Comparison of ENCODE assay signal across 1 cellular context in the genomic region with DNA sequence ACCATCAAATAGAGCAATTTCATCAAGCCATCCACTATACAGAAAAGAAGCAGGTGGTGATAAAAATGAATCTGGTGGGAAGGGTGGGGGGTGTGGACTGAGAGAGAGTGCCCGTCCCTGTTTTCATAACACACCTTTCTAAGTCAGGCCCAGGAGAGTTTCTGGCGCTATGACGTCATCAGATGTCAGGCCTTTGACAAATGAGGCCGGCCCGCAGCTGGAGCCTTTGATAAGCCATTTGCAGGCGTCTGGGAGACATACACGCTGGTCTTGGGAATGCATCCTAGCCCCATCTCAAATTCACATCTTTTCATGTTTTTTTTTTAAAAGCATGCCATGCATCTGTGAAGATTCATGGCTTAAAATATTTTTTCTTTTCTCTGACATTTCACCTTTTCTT.
A peak's percentile ranks its signal among the peaks of the same experiment; 100 is the strongest.
TF ChIP-seq lines count a peak whose summit lies in the region.

No MANE protein-coding gene starts in this region.

TF ChIP-seq in K562, 482 proteins besides CTCF, POLR2A, EP300 and RAD21 (continued from another document and continues in another):
- TF ChIP-seq, protein P1, sequence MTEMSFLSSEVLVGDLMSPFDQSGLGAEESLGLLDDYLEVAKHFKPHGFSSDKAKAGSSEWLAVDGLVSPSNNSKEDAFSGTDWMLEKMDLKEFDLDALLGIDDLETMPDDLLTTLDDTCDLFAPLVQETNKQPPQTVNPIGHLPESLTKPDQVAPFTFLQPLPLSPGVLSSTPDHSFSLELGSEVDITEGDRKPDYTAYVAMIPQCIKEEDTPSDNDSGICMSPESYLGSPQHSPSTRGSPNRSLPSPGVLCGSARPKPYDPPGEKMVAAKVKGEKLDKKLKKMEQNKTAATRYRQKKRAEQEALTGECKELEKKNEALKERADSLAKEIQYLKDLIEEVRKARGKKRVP (CRISPR knock-in tag; IDR thresholded peaks at IDR 0.05), result no peak
- TF ChIP-seq CREBBP (IDR thresholded peaks at IDR 0.05; ENCODE audit: low read depth, low read length) (no peak), RBM17 (IDR thresholded peaks at IDR 0.05; ENCODE audit: borderline replicate concordance, low read depth, low read length) (no peak), KAT7 (CRISPR knock-in tag; IDR thresholded peaks at IDR 0.05; ENCODE audit: borderline replicate concordance) (no peak), ZNF347 (CRISPR knock-in tag; IDR thresholded peaks at IDR 0.05; ENCODE audit: low read depth) (no peak), HNRNPK (IDR thresholded peaks at IDR 0.05; ENCODE audit: low read depth, low read length, poor library complexity, severe bottlenecking) (no peak), ZNF253 (CRISPR knock-in tag; conservative IDR thresholded peaks at IDR 0.05) (no peak), OTX1 (CRISPR knock-in tag; IDR thresholded peaks at IDR 0.05) (no peak), RBM25 (IDR thresholded peaks at IDR 0.05; ENCODE audit: low read depth, low read length, severe bottlenecking) (no peak), CREB1 (IDR thresholded peaks at IDR 0.05) (peak; percentile 88), CREB1 (CRISPR knock-in tag; IDR thresholded peaks at IDR 0.05) (peak; percentile 86), ETV1 (tag; conservative IDR thresholded peaks at IDR 0.05; ENCODE audit: low read depth) (no peak), TCFL5 (CRISPR knock-in tag; conservative IDR thresholded peaks at IDR 0.05) (no peak), LARP7 (IDR thresholded peaks at IDR 0.05) (no peak), KLF16 (IDR thresholded peaks at IDR 0.05) (peak; percentile 80), ZC3H4 (CRISPR knock-in tag; IDR thresholded peaks at IDR 0.05; ENCODE audit: borderline replicate concordance) (no peak), HDAC8 (tag; IDR thresholded peaks at IDR 0.05) (no peak), TBL1XR1 (IDR thresholded peaks at IDR 0.05; ENCODE audit: low read length in 2 of 2) (peak in 1 of 2 experiments; percentile 74; a peak in 1 of 4 replicates), ZNF507 (tag; conservative IDR thresholded peaks at IDR 0.05) (no peak), RCOR1 (IDR thresholded peaks at IDR 0.05; ENCODE audit: borderline replicate concordance in 1 of 2, low read depth in 2 of 2, low read length in 2 of 2) (peak in 1 of 2 experiments; percentile 28; a peak in 1 of 4 replicates), SMC3 (conservative IDR thresholded peaks at IDR 0.05; ENCODE audit: insufficient read depth, low read depth, low read length) (no peak), TEAD4 (IDR thresholded peaks at IDR 0.05; ENCODE audit: low read length) (peak; percentile 94), TEAD4 (CRISPR knock-in tag; IDR thresholded peaks at IDR 0.05; ENCODE audit: borderline replicate concordance) (no peak), KLF13 (tag; IDR thresholded peaks at IDR 0.05; ENCODE audit: borderline replicate concordance, low read depth) (no peak), KLF1 (tag; IDR thresholded peaks at IDR 0.05) (no peak), MEF2D (tag; conservative IDR thresholded peaks at IDR 0.05; ENCODE audit: low read depth) (no peak), JUNB (CRISPR knock-in tag; conservative IDR thresholded peaks at IDR 0.05) (peak; percentile 84; the same call in 1 of the 2 replicates), C11orf30 (IDR thresholded peaks at IDR 0.05; ENCODE audit: low read depth) (no peak), MAFF (IDR thresholded peaks at IDR 0.05; ENCODE audit: low read length) (no peak), HNRNPL (IDR thresholded peaks at IDR 0.05; ENCODE audit: low read depth, low read length) (no peak), ETS2 (tag; IDR thresholded peaks at IDR 0.05; ENCODE audit: borderline replicate concordance, poor library complexity, severe bottlenecking) (no peak), SPI1 (IDR thresholded peaks at IDR 0.05; ENCODE audit: borderline replicate concordance, low read depth, low read length) (no peak)
- TF ChIP-seq, protein P2, sequence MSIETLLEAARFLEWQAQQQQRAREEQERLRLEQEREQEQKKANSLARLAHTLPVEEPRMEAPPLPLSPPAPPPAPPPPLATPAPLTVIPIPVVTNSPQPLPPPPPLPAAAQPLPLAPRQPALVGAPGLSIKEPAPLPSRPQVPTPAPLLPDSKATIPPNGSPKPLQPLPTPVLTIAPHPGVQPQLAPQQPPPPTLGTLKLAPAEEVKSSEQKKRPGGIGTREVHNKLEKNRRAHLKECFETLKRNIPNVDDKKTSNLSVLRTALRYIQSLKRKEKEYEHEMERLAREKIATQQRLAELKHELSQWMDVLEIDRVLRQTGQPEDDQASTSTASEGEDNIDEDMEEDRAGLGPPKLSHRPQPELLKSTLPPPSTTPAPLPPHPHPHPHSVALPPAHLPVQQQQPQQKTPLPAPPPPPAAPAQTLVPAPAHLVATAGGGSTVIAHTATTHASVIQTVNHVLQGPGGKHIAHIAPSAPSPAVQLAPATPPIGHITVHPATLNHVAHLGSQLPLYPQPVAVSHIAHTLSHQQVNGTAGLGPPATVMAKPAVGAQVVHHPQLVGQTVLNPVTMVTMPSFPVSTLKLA (conservative IDR thresholded peaks at IDR 0.05), result peak in 1 of 2 experiments; percentile 48; a peak in 1 of 4 replicates
- TF ChIP-seq, protein P3, sequence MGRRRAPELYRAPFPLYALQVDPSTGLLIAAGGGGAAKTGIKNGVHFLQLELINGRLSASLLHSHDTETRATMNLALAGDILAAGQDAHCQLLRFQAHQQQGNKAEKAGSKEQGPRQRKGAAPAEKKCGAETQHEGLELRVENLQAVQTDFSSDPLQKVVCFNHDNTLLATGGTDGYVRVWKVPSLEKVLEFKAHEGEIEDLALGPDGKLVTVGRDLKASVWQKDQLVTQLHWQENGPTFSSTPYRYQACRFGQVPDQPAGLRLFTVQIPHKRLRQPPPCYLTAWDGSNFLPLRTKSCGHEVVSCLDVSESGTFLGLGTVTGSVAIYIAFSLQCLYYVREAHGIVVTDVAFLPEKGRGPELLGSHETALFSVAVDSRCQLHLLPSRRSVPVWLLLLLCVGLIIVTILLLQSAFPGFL (CRISPR knock-in tag; IDR thresholded peaks at IDR 0.05), result no peak
- TF ChIP-seq, protein P4, sequence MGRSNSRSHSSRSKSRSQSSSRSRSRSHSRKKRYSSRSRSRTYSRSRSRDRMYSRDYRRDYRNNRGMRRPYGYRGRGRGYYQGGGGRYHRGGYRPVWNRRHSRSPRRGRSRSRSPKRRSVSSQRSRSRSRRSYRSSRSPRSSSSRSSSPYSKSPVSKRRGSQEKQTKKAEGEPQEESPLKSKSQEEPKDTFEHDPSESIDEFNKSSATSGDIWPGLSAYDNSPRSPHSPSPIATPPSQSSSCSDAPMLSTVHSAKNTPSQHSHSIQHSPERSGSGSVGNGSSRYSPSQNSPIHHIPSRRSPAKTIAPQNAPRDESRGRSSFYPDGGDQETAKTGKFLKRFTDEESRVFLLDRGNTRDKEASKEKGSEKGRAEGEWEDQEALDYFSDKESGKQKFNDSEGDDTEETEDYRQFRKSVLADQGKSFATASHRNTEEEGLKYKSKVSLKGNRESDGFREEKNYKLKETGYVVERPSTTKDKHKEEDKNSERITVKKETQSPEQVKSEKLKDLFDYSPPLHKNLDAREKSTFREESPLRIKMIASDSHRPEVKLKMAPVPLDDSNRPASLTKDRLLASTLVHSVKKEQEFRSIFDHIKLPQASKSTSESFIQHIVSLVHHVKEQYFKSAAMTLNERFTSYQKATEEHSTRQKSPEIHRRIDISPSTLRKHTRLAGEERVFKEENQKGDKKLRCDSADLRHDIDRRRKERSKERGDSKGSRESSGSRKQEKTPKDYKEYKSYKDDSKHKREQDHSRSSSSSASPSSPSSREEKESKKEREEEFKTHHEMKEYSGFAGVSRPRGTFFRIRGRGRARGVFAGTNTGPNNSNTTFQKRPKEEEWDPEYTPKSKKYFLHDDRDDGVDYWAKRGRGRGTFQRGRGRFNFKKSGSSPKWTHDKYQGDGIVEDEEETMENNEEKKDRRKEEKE (IDR thresholded peaks at IDR 0.05; ENCODE audit: borderline replicate concordance in 1 of 2, control insufficient read depth in 1 of 2, low read depth in 2 of 2, low read length in 1 of 2), result no peak
- TF ChIP-seq, protein P5, sequence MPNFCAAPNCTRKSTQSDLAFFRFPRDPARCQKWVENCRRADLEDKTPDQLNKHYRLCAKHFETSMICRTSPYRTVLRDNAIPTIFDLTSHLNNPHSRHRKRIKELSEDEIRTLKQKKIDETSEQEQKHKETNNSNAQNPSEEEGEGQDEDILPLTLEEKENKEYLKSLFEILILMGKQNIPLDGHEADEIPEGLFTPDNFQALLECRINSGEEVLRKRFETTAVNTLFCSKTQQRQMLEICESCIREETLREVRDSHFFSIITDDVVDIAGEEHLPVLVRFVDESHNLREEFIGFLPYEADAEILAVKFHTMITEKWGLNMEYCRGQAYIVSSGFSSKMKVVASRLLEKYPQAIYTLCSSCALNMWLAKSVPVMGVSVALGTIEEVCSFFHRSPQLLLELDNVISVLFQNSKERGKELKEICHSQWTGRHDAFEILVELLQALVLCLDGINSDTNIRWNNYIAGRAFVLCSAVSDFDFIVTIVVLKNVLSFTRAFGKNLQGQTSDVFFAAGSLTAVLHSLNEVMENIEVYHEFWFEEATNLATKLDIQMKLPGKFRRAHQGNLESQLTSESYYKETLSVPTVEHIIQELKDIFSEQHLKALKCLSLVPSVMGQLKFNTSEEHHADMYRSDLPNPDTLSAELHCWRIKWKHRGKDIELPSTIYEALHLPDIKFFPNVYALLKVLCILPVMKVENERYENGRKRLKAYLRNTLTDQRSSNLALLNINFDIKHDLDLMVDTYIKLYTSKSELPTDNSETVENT (CRISPR knock-in tag; IDR thresholded peaks at IDR 0.05), result no peak
- TF ChIP-seq, protein P6, sequence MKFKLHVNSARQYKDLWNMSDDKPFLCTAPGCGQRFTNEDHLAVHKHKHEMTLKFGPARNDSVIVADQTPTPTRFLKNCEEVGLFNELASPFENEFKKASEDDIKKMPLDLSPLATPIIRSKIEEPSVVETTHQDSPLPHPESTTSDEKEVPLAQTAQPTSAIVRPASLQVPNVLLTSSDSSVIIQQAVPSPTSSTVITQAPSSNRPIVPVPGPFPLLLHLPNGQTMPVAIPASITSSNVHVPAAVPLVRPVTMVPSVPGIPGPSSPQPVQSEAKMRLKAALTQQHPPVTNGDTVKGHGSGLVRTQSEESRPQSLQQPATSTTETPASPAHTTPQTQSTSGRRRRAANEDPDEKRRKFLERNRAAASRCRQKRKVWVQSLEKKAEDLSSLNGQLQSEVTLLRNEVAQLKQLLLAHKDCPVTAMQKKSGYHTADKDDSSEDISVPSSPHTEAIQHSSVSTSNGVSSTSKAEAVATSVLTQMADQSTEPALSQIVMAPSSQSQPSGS (CRISPR knock-in tag; IDR thresholded peaks at IDR 0.05), result peak; percentile 57; the same call in 1 of the 2 replicates
- TF ChIP-seq, protein P7, sequence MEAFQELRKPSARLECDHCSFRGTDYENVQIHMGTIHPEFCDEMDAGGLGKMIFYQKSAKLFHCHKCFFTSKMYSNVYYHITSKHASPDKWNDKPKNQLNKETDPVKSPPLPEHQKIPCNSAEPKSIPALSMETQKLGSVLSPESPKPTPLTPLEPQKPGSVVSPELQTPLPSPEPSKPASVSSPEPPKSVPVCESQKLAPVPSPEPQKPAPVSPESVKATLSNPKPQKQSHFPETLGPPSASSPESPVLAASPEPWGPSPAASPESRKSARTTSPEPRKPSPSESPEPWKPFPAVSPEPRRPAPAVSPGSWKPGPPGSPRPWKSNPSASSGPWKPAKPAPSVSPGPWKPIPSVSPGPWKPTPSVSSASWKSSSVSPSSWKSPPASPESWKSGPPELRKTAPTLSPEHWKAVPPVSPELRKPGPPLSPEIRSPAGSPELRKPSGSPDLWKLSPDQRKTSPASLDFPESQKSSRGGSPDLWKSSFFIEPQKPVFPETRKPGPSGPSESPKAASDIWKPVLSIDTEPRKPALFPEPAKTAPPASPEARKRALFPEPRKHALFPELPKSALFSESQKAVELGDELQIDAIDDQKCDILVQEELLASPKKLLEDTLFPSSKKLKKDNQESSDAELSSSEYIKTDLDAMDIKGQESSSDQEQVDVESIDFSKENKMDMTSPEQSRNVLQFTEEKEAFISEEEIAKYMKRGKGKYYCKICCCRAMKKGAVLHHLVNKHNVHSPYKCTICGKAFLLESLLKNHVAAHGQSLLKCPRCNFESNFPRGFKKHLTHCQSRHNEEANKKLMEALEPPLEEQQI (IDR thresholded peaks at IDR 0.05), result 0 out of 2 replicates have a peak, but pooled peaks have one; percentile 48
- TF ChIP-seq, protein P8, sequence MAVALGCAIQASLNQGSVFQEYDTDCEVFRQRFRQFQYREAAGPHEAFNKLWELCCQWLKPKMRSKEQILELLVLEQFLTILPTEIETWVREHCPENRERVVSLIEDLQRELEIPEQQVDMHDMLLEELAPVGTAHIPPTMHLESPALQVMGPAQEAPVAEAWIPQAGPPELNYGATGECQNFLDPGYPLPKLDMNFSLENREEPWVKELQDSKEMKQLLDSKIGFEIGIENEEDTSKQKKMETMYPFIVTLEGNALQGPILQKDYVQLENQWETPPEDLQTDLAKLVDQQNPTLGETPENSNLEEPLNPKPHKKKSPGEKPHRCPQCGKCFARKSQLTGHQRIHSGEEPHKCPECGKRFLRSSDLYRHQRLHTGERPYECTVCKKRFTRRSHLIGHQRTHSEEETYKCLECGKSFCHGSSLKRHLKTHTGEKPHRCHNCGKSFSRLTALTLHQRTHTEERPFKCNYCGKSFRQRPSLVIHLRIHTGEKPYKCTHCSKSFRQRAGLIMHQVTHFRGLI (CRISPR knock-in tag; IDR thresholded peaks at IDR 0.05), result no peak
- TF ChIP-seq, protein P9, sequence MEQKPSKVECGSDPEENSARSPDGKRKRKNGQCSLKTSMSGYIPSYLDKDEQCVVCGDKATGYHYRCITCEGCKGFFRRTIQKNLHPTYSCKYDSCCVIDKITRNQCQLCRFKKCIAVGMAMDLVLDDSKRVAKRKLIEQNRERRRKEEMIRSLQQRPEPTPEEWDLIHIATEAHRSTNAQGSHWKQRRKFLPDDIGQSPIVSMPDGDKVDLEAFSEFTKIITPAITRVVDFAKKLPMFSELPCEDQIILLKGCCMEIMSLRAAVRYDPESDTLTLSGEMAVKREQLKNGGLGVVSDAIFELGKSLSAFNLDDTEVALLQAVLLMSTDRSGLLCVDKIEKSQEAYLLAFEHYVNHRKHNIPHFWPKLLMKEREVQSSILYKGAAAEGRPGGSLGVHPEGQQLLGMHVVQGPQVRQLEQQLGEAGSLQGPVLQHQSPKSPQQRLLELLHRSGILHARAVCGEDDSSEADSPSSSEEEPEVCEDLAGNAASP (IDR thresholded peaks at IDR 0.05), result no peak
- TF ChIP-seq, protein P10, sequence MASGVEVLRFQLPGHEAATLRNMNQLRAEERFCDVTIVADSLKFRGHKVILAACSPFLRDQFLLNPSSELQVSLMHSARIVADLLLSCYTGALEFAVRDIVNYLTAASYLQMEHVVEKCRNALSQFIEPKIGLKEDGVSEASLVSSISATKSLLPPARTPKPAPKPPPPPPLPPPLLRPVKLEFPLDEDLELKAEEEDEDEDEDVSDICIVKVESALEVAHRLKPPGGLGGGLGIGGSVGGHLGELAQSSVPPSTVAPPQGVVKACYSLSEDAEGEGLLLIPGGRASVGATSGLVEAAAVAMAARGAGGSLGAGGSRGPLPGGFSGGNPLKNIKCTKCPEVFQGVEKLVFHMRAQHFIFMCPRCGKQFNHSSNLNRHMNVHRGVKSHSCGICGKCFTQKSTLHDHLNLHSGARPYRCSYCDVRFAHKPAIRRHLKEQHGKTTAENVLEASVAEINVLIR (CRISPR knock-in tag; IDR thresholded peaks at IDR 0.05), result peak; percentile 71
- TF ChIP-seq, protein P11, sequence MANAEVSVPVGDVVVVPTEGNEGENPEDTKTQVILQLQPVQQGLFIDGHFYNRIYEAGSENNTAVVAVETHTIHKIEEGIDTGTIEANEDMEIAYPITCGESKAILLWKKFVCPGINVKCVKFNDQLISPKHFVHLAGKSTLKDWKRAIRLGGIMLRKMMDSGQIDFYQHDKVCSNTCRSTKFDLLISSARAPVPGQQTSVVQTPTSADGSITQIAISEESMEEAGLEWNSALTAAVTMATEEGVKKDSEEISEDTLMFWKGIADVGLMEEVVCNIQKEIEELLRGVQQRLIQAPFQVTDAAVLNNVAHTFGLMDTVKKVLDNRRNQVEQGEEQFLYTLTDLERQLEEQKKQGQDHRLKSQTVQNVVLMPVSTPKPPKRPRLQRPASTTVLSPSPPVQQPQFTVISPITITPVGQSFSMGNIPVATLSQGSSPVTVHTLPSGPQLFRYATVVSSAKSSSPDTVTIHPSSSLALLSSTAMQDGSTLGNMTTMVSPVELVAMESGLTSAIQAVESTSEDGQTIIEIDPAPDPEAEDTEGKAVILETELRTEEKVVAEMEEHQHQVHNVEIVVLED (CRISPR knock-in tag; IDR thresholded peaks at IDR 0.05), result no peak
